In genomic region chr3:190739726-190740230, GRCh38 we compare ENCODE assay signal across 16 cellular contexts.
"Had no signal": no experiment of that assay in that cellular context is flagged by ENCODE, and none has a peak within 500 bp of the region (broad histone marks: within the 10 kb centered on the region; RNA-seq: fewer than 3 reads in every experiment).

No MANE protein-coding gene starts in this region.

- H3K4me1 Mint-ChIP-seq: activated naive CD8-positive, alpha-beta T cell treated with anti-CD3 and anti-CD28 coated beads, Interleukin-2, amount 10 ng/mL, durations not matched to agents 7 days and 5 days; naive thymus-derived CD4-positive, alpha-beta T cell had no signal

- H3K4me3 ChIP-seq: hepatocyte, mucosa of descending colon, tibial nerve, uterus had no signal

- ATAC-seq: activated CD4-positive, CD25-positive, alpha-beta regulatory T cell treated with anti-CD3 and anti-CD28 coated beads, Interleukin-2, amount 50 U/mL, for 24 hours; left lobe of liver; mucosa of descending colon; naive thymus-derived CD4-positive, alpha-beta T cell had no signal

- H3K9me3 Mint-ChIP-seq: activated naive CD8-positive, alpha-beta T cell treated with anti-CD3 and anti-CD28 coated beads, Interleukin-2, amount 10 ng/mL, durations not matched to agents 7 days and 5 days; activated T-helper 1 cell treated with anti-CD3 and anti-CD28 coated beads, Interleukin-12 subunit alpha, Interleukin-12 subunit beta, Interleukin-2, Interleukin-4 antibody, amounts not matched to agents 30 ng/mL and 10 ng/mL and 1 ng/mL, durations not matched to agents 14 hours and 24 hours and 36 hours had no signal

- DNase-seq: activated naive CD4-positive, alpha-beta T cell; activated naive CD8-positive, alpha-beta T cell treated with anti-CD3 and anti-CD28 coated beads, Interleukin-2, amount 10 ng/mL, durations not matched to agents 7 days and 5 days; anterior cingulate cortex; brain microvascular endothelial cell; cerebellar nuclear complex; effector memory CD4-positive, alpha-beta T cell; mucosa of descending colon; naive thymus-derived CD4-positive, alpha-beta T cell; stimulated activated CD4-positive, alpha-beta T cell treated with anti-CD3 and anti-CD28 coated beads, Interleukin-4, amount 100 ng/mL, for 1 hour; stimulated activated naive CD4-positive, alpha-beta T cell; uterus had no signal

- H3K27me3 Mint-ChIP-seq: activated naive CD8-positive, alpha-beta T cell treated with anti-CD3 and anti-CD28 coated beads, Interleukin-2, amount 10 ng/mL, durations not matched to agents 7 days and 5 days had no signal

- H3K36me3 Mint-ChIP-seq: activated naive CD8-positive, alpha-beta T cell treated with anti-CD3 and anti-CD28 coated beads, Interleukin-2, amount 10 ng/mL, durations not matched to agents 7 days and 5 days; naive thymus-derived CD4-positive, alpha-beta T cell had no signal

- H3K27ac Mint-ChIP-seq: activated naive CD8-positive, alpha-beta T cell treated with anti-CD3 and anti-CD28 coated beads, Interleukin-2, amount 10 ng/mL, durations not matched to agents 7 days and 5 days; activated T-helper 1 cell treated with anti-CD3 and anti-CD28 coated beads, Interleukin-12 subunit alpha, Interleukin-12 subunit beta, Interleukin-2, Interleukin-4 antibody, amounts not matched to agents 30 ng/mL and 10 ng/mL and 1 ng/mL, durations not matched to agents 14 hours and 24 hours and 36 hours; naive thymus-derived CD4-positive, alpha-beta T cell had no signal

- H3K4me3 Mint-ChIP-seq: activated naive CD8-positive, alpha-beta T cell treated with anti-CD3 and anti-CD28 coated beads, Interleukin-2, amount 10 ng/mL, durations not matched to agents 7 days and 5 days; activated T-helper 1 cell treated with anti-CD3 and anti-CD28 coated beads, Interleukin-12 subunit alpha, Interleukin-12 subunit beta, Interleukin-2, Interleukin-4 antibody, amounts not matched to agents 30 ng/mL and 10 ng/mL and 1 ng/mL, durations not matched to agents 14 hours and 24 hours and 36 hours; naive thymus-derived CD4-positive, alpha-beta T cell had no signal
